ENCODE assay signal across 8 cellular contexts in genomic region chr22:35231585-35232084, GRCh38. TPM values are rescaled to one million over a fixed set of nuclear protein-coding genes. Genes with fewer than 3 reads are reported as not detected.
DNase-seq lines count a peak whose midpoint lies in the region; ATAC-seq and TF ChIP-seq lines count a peak whose summit lies in the region.

No MANE protein-coding gene starts in this region.

- H3K27me3 ChIP-seq in colonic mucosa, result peaks cover 5% of the 10 kb centered on the region

- H3K4me1 ChIP-seq in colonic mucosa, result no peaks in the 10 kb centered on the region

- H3K9me3 Mint-ChIP-seq in memory B cell, result peaks cover 3% of the 10 kb centered on the region

- H3K9me3 ChIP-seq in colonic mucosa, result no peaks in the 10 kb centered on the region

- no peak overlapping the region for H3K27ac ChIP-seq in colonic mucosa

- H3K27me3 Mint-ChIP-seq in memory B cell, result peaks cover 18% of the 10 kb centered on the region

- H3K9ac ChIP-seq in colonic mucosa (ENCODE audit: low read depth in 2 of 2, low read length in 2 of 2), result no peak overlapping the region

- no peak overlapping the region for H3K4me3 Mint-ChIP-seq in memory B cell

- H3K36me3 ChIP-seq in colonic mucosa, result no peaks in the 10 kb centered on the region

- DNase-seq in Ammon's horn (ENCODE audit: low spot score) (peak; percentile 40), HCEC 1CT (peak; percentile 47), NCI-H524 (lab: John Stamatoyannopoulos, UW) (peak; percentile 81 to 86), colonic mucosa (peak; percentile 73), memory B cell (ENCODE audit: low spot score in 2 of 2) (peak; percentile 54 to 64)
- peak; percentile 67 to 69 for DNase-seq in activated CD4-positive, alpha-beta T cell treated with anti-CD3 and anti-CD28 coated beads for 4 hours
- DNase-seq in stimulated activated CD8-positive, alpha-beta memory T cell treated with anti-CD3 and anti-CD28 coated beads, Interleukin-2, amount 100 ng/mL, for 1 hour (ENCODE audit: low read depth in 2 of 2), result peak; percentile 25 to 40

- peak; percentile 88 for ATAC-seq in memory B cell (ENCODE audit: low read depth)
- no peak for ATAC-seq in GM18870 (IDR thresholded peaks at IDR 0.05; ENCODE audit: unreplicated experiment)

- no peak overlapping the region for H3K4me3 ChIP-seq in colonic mucosa

- H3K27ac Mint-ChIP-seq in memory B cell, result no peak overlapping the region

- TF ChIP-seq CTCF in colonic mucosa (IDR thresholded peaks at IDR 0.05), result peak; percentile 95

- peaks cover 7% of the 10 kb centered on the region for H3K4me1 Mint-ChIP-seq in memory B cell

- peaks cover 1% of the 10 kb centered on the region for H3K36me3 Mint-ChIP-seq in memory B cell

- intact Hi-C loops in colonic mucosa (cut with DNase I), result no loop called here

RNA-seq across cellular contexts. Expression of gene HMGXB4, which starts 25.7 kb away (rescaled TPM):
- total RNA-seq in colonic mucosa, result 10 to 100 TPM; 18.6 to 23.9 TPM

Comparison
In these comparisons a context has a peak if more than half of its experiments do, and no peak if none do; other contexts are left out.
1. DNase-seq: peak in every context shown above with its lines; median percentile 84 in NCI-H524; 73 in colonic mucosa; 68 in activated CD4-positive, alpha-beta T cell treated with anti-CD3 and anti-CD28 coated beads for 4 hours; 59 in memory B cell; 47 in HCEC 1CT; 40 in Ammon's horn; 32 in stimulated activated CD8-positive, alpha-beta memory T cell treated with anti-CD3 and anti-CD28 coated beads, Interleukin-2, amount 100 ng/mL, for 1 hour.